Comparison of ENCODE assay signal across 17 cellular contexts in genomic region chr14:102126807-102127455, GRCh38. TPM values are rescaled to one million over a fixed set of nuclear protein-coding genes. Genes with fewer than 3 reads are reported as not detected.
DNase-seq lines count a peak whose midpoint lies in the region; ATAC-seq and TF ChIP-seq lines count a peak whose summit lies in the region.
"Had no signal": no experiment of that assay in that cellular context is flagged by ENCODE, and none has a peak within 500 bp of the region (broad histone marks: within the 10 kb centered on the region; RNA-seq: fewer than 3 reads in every experiment).

No MANE protein-coding gene starts in this region.

- peaks cover 5% of the 10 kb centered on the region for H3K36me3 Mint-ChIP-seq in Calu3 (ENCODE audit: insufficient read depth, unreplicated experiment)
- no peaks in the 10 kb centered on the region for H3K36me3 Mint-ChIP-seq in activated T-helper 2 cell treated with anti-CD3 and anti-CD28 coated beads, Interferon-gamma antibody, Interleukin-2, Interleukin-4, amounts not matched to agents 10 μg/mL and 5 μg/mL and 100 μg/mL, durations not matched to agents 14 hours and 24 hours and 36 hours (ENCODE audit: low read depth)
- no peaks in the 10 kb centered on the region for H3K36me3 Mint-ChIP-seq in progenitor cell of endocrine pancreas (ENCODE audit: insufficient read depth)
- peaks cover 2% of the 10 kb centered on the region for H3K36me3 Mint-ChIP-seq in activated CD8-positive, alpha-beta T cell treated with anti-CD3 and anti-CD28 coated beads for 36 hours (ENCODE audit: low read depth)

- H3K9me3 Mint-ChIP-seq in Calu3 (ENCODE audit: low read depth, unreplicated experiment) (no peaks in the 10 kb centered on the region), progenitor cell of endocrine pancreas (ENCODE audit: low read depth) (no peaks in the 10 kb centered on the region)
- H3K9me3 Mint-ChIP-seq in activated T-helper 2 cell treated with anti-CD3 and anti-CD28 coated beads, Interferon-gamma antibody, Interleukin-2, Interleukin-4, amounts not matched to agents 10 μg/mL and 5 μg/mL and 100 μg/mL, durations not matched to agents 14 hours and 24 hours and 36 hours = no peaks in the 10 kb centered on the region
- H3K9me3 Mint-ChIP-seq in stimulated activated naive CD8-positive, alpha-beta T cell treated with anti-CD3 and anti-CD28 coated beads, Interleukin-15, amount 100 ng/mL, for 72 hours = no peaks in the 10 kb centered on the region
- no peaks in the 10 kb centered on the region for H3K9me3 Mint-ChIP-seq in activated CD8-positive, alpha-beta T cell treated with anti-CD3 and anti-CD28 coated beads for 36 hours

- intact Hi-C loops in Calu3 (cut with micrococcal nuclease; ENCODE audit: unreplicated experiment) = no loop called here
- intact Hi-C loops in activated T-helper 2 cell treated with anti-CD3 and anti-CD28 coated beads, Interferon-gamma antibody, Interleukin-2, Interleukin-4, amounts not matched to agents 10 μg/mL and 5 μg/mL and 100 μg/mL, durations not matched to agents 14 hours and 24 hours and 36 hours (cut with micrococcal nuclease) = no loop called here
- intact Hi-C loops in head of caudate nucleus (cut with DNase I) = no loop called here
- intact Hi-C loops in activated CD8-positive, alpha-beta T cell treated with anti-CD3 and anti-CD28 coated beads for 36 hours (cut with micrococcal nuclease) = no loop called here

- TF ChIP-seq CTCF in Calu3 (IDR thresholded peaks at IDR 0.05; ENCODE audit: unreplicated experiment) (no peak), progenitor cell of endocrine pancreas (IDR thresholded peaks at IDR 0.05; ENCODE audit: unreplicated experiment) (no peak)
- TF ChIP-seq CTCF in activated CD8-positive, alpha-beta T cell treated with anti-CD3 and anti-CD28 coated beads for 36 hours (IDR thresholded peaks at IDR 0.05) = no peak

- POLR2A ChIA-PET in activated CD8-positive, alpha-beta T cell treated with anti-CD3 and anti-CD28 coated beads for 36 hours (lab: Charles Lee) = no interaction called here

- H3K27ac Mint-ChIP-seq in Calu3 (ENCODE audit: unreplicated experiment) (peak overlapping the region; percentile 65), progenitor cell of endocrine pancreas (peak overlapping the region; percentile 30)
- peak overlapping the region; percentile 12 for H3K27ac Mint-ChIP-seq in activated T-helper 2 cell treated with anti-CD3 and anti-CD28 coated beads, Interferon-gamma antibody, Interleukin-2, Interleukin-4, amounts not matched to agents 10 μg/mL and 5 μg/mL and 100 μg/mL, durations not matched to agents 14 hours and 24 hours and 36 hours
- no peak overlapping the region for H3K27ac Mint-ChIP-seq in stimulated activated naive CD8-positive, alpha-beta T cell treated with anti-CD3 and anti-CD28 coated beads, Interleukin-15, amount 100 ng/mL, for 72 hours
- H3K27ac Mint-ChIP-seq in activated CD8-positive, alpha-beta T cell treated with anti-CD3 and anti-CD28 coated beads for 36 hours = no peak overlapping the region

- BruUV-seq in Calu3 (replicated peaks; lab: Mats Ljungman, UMichigan) = no TSS peak

- DNase-seq in Calu3 = no peak
- DNase-seq in NCI-H82 (lab: John Stamatoyannopoulos, UW) = peak; percentile 73
- DNase-seq in activated T-helper 2 cell treated with anti-CD3 and anti-CD28 coated beads, Interferon-gamma antibody, Interleukin-2, Interleukin-4, amounts not matched to agents 10 μg/mL and 5 μg/mL and 100 μg/mL, durations not matched to agents 14 hours and 24 hours and 36 hours (ENCODE audit: low spot score) = no peak
- DNase-seq in progenitor cell of endocrine pancreas (ENCODE audit: low spot score, unreplicated experiment) = no peak
- DNase-seq in head of caudate nucleus = no peak
- DNase-seq in stimulated activated naive CD8-positive, alpha-beta T cell treated with anti-CD3 and anti-CD28 coated beads, Interleukin-15, amount 100 ng/mL, for 72 hours = no peak
- no peak for DNase-seq in activated CD8-positive, alpha-beta T cell treated with anti-CD3 and anti-CD28 coated beads for 36 hours
- DNase-seq: COR-L47, HCEC 1CT, NCI-H1417 treated with DMSO at 0.1 percent for 48 hours, NCI-H1930, NCI-H2171, NCI-H446 treated with DMSO at 0.1 percent for 48 hours had no signal

- peak overlapping the region; percentile 40 for H3K4me3 Mint-ChIP-seq in Calu3 (ENCODE audit: low read depth, unreplicated experiment)
- H3K4me3 Mint-ChIP-seq in activated T-helper 2 cell treated with anti-CD3 and anti-CD28 coated beads, Interferon-gamma antibody, Interleukin-2, Interleukin-4, amounts not matched to agents 10 μg/mL and 5 μg/mL and 100 μg/mL, durations not matched to agents 14 hours and 24 hours and 36 hours (ENCODE audit: low read depth) = no peak overlapping the region
- peak overlapping the region; percentile 6 for H3K4me3 Mint-ChIP-seq in progenitor cell of endocrine pancreas (ENCODE audit: low read depth)
- no peak overlapping the region for H3K4me3 Mint-ChIP-seq in stimulated activated naive CD8-positive, alpha-beta T cell treated with anti-CD3 and anti-CD28 coated beads, Interleukin-15, amount 100 ng/mL, for 72 hours
- no peak overlapping the region for H3K4me3 Mint-ChIP-seq in activated CD8-positive, alpha-beta T cell treated with anti-CD3 and anti-CD28 coated beads for 36 hours

- CTCF ChIA-PET in Calu3 (lab: Charles Lee) = interaction anchor here (0.7 kb wide), 2 partner anchors 12 to 136 kb away, joined by 3 to 5 read pairs; no protein-coding TSS in a partner anchor
- CTCF ChIA-PET in activated CD8-positive, alpha-beta T cell treated with anti-CD3 and anti-CD28 coated beads for 36 hours (lab: Charles Lee) = interaction anchor here (0.7 to 1.1 kb wide), 3 partner anchors 31 to 187 kb away, joined by 3 to 4 read pairs (median 3); no protein-coding TSS in a partner anchor

- no peaks in the 10 kb centered on the region for H3K27me3 Mint-ChIP-seq in Calu3 (ENCODE audit: unreplicated experiment)
- no peaks in the 10 kb centered on the region for H3K27me3 Mint-ChIP-seq in activated T-helper 2 cell treated with anti-CD3 and anti-CD28 coated beads, Interferon-gamma antibody, Interleukin-2, Interleukin-4, amounts not matched to agents 10 μg/mL and 5 μg/mL and 100 μg/mL, durations not matched to agents 14 hours and 24 hours and 36 hours (ENCODE audit: low read depth)
- H3K27me3 Mint-ChIP-seq in progenitor cell of endocrine pancreas = no peaks in the 10 kb centered on the region
- H3K27me3 Mint-ChIP-seq in stimulated activated naive CD8-positive, alpha-beta T cell treated with anti-CD3 and anti-CD28 coated beads, Interleukin-15, amount 100 ng/mL, for 72 hours = no peaks in the 10 kb centered on the region
- no peaks in the 10 kb centered on the region for H3K27me3 Mint-ChIP-seq in activated CD8-positive, alpha-beta T cell treated with anti-CD3 and anti-CD28 coated beads for 36 hours

- ATAC-seq in stimulated activated naive CD8-positive, alpha-beta T cell treated with anti-CD3 and anti-CD28 coated beads, Interleukin-15, amount 100 ng/mL, for 72 hours = no peak
- no peak for ATAC-seq in activated CD8-positive, alpha-beta T cell treated with anti-CD3 and anti-CD28 coated beads for 36 hours
- ATAC-seq in GM18517 (IDR thresholded peaks at IDR 0.05; ENCODE audit: unreplicated experiment) = no peak
- ATAC-seq: Panc1, Right ventricle myocardium inferior, SK-N-SH treated with all-trans-retinoic acid at 6 μM for 48 hours had no signal

- H3K4me1 Mint-ChIP-seq in Calu3 (ENCODE audit: low read depth, unreplicated experiment) = peaks cover 34% of the 10 kb centered on the region
- H3K4me1 Mint-ChIP-seq in activated T-helper 2 cell treated with anti-CD3 and anti-CD28 coated beads, Interferon-gamma antibody, Interleukin-2, Interleukin-4, amounts not matched to agents 10 μg/mL and 5 μg/mL and 100 μg/mL, durations not matched to agents 14 hours and 24 hours and 36 hours (ENCODE audit: low read depth) = no peaks in the 10 kb centered on the region
- H3K4me1 Mint-ChIP-seq in progenitor cell of endocrine pancreas (ENCODE audit: low read depth) = peaks cover 20% of the 10 kb centered on the region
- no peaks in the 10 kb centered on the region for H3K4me1 Mint-ChIP-seq in stimulated activated naive CD8-positive, alpha-beta T cell treated with anti-CD3 and anti-CD28 coated beads, Interleukin-15, amount 100 ng/mL, for 72 hours
- no peaks in the 10 kb centered on the region for H3K4me1 Mint-ChIP-seq in activated CD8-positive, alpha-beta T cell treated with anti-CD3 and anti-CD28 coated beads for 36 hours (ENCODE audit: low read depth)

RNA-seq across cellular contexts. Expression of gene WDR20, which starts 12.8 kb away (rescaled TPM):
- total RNA-seq in Calu3 (2022) = 33.0 and 37.6 TPM in 2 replicates
- 35.3 and 37.0 TPM in 2 replicates for total RNA-seq in activated T-helper 2 cell treated with anti-CD3 and anti-CD28 coated beads, Interferon-gamma antibody, Interleukin-2, Interleukin-4, amounts not matched to agents 10 μg/mL and 5 μg/mL and 100 μg/mL, durations not matched to agents 14 hours and 24 hours and 36 hours
- 34.6 and 34.9 TPM in 2 replicates for total RNA-seq in progenitor cell of endocrine pancreas
- total RNA-seq in activated CD8-positive, alpha-beta T cell treated with anti-CD3 and anti-CD28 coated beads for 36 hours = 10 to 100 TPM; 18.5 to 21.6 TPM

RNA-seq across cellular contexts. Expression of gene HSP90AA1, which starts 40.1 kb away (rescaled TPM):
- total RNA-seq in Calu3 (2022) (1,038 and 1,111 TPM in 2 replicates), progenitor cell of endocrine pancreas (796 and 811 TPM in 2 replicates)
- total RNA-seq in activated T-helper 2 cell treated with anti-CD3 and anti-CD28 coated beads, Interferon-gamma antibody, Interleukin-2, Interleukin-4, amounts not matched to agents 10 μg/mL and 5 μg/mL and 100 μg/mL, durations not matched to agents 14 hours and 24 hours and 36 hours = 995 and 1,017 TPM in 2 replicates
- 1,000 to 10,000 TPM; 1,101 to 1,115 TPM for total RNA-seq in activated CD8-positive, alpha-beta T cell treated with anti-CD3 and anti-CD28 coated beads for 36 hours

Comparison
In these comparisons a context has a peak if more than half of its experiments do, and no peak if none do; other contexts are left out.
1. H3K27ac Mint-ChIP-seq: peak in Calu3 (single experiment), activated T-helper 2 cell treated with anti-CD3 and anti-CD28 coated beads, Interferon-gamma antibody, Interleukin-2, Interleukin-4, amounts not matched to agents 10 μg/mL and 5 μg/mL and 100 μg/mL, durations not matched to agents 14 hours and 24 hours and 36 hours (single experiment) and progenitor cell of endocrine pancreas (single experiment); none in stimulated activated naive CD8-positive, alpha-beta T cell treated with anti-CD3 and anti-CD28 coated beads, Interleukin-15, amount 100 ng/mL, for 72 hours (0 of 2) and activated CD8-positive, alpha-beta T cell treated with anti-CD3 and anti-CD28 coated beads for 36 hours (single experiment).
2. H3K4me3 Mint-ChIP-seq: peak in Calu3 (single experiment) and progenitor cell of endocrine pancreas (single experiment); none in activated T-helper 2 cell treated with anti-CD3 and anti-CD28 coated beads, Interferon-gamma antibody, Interleukin-2, Interleukin-4, amounts not matched to agents 10 μg/mL and 5 μg/mL and 100 μg/mL, durations not matched to agents 14 hours and 24 hours and 36 hours (single experiment), stimulated activated naive CD8-positive, alpha-beta T cell treated with anti-CD3 and anti-CD28 coated beads, Interleukin-15, amount 100 ng/mL, for 72 hours (0 of 2) and activated CD8-positive, alpha-beta T cell treated with anti-CD3 and anti-CD28 coated beads for 36 hours (single experiment).